Comparison of ENCODE assay signal across 8 cellular contexts in genomic region chr20:23637282-23638221, GRCh38. TPM values are rescaled to one million over a fixed set of nuclear protein-coding genes. Genes with fewer than 3 reads are reported as not detected.
DNase-seq lines count a peak whose midpoint lies in the region; ATAC-seq, FAIRE-seq and TF ChIP-seq lines count a peak whose summit lies in the region.

Gene CST3 (minus strand): TSS chr20:23637955. CDS start chr20:23637862, 93 bp downstream.

- peak; percentile 75 for DNase-seq in D721Med (ENCODE audit: insufficient read length, low spot score)
- DNase-seq in NCI-H82 (lab: John Stamatoyannopoulos, UW), result peak; percentile 96
- peak; percentile 89 to 92 (median 91) for DNase-seq in K562 (ENCODE audit: extremely low read depth in 1 of 4, low spot score in 3 of 4)
- DNase-seq in hippocampal formation (lab: John Stamatoyannopoulos, UW), result peak; percentile 63 to 67
- DNase-seq in prostate gland (ENCODE audit: low spot score), result peak; percentile 83
- no peak for DNase-seq in KG1 (lab: John Stamatoyannopoulos, UW)

- in situ Hi-C loops in K562 (cut with MboI), result no loop called here

- CTCF ChIA-PET in K562 (lab: Yijun Ruan, JAX; ENCODE audit: low intra/inter-chr PET ratio), result no interaction called here

- WGBS in K562 (ENCODE audit: insufficient coverage, low coverage, missing lambda C conversion rate), result 0% methylated on average over 22 of the region's 92 CpGs
- WGBS in prostate gland, result under 1% methylated on average over 92 of the region's 92 CpGs

- no peaks in the 10 kb centered on the region for H4K20me1 ChIP-seq in K562 (replicated peaks; ENCODE audit: control insufficient read depth, insufficient read depth, low read length)

- H3K9ac ChIP-seq in K562 (ENCODE audit: insufficient read depth in 1 of 2, low read depth in 2 of 2, low read length in 2 of 2), result peak within 1 kb of the TSS; percentile 87 to 94

- H3K9me3 ChIP-seq in K562 (replicated peaks; ENCODE audit: control insufficient read depth, insufficient read depth, low read depth, low read length), result no peaks in the 10 kb centered on the region
- H3K9me3 ChIP-seq in prostate gland, result no peaks in the 10 kb centered on the region

- TF ChIP-seq CTCF in D721Med (IDR thresholded peaks at IDR 0.05; ENCODE audit: insufficient read depth, missing control alignments) (no peak), K562 (IDR thresholded peaks at IDR 0.05 in 2 of 3, conservative IDR thresholded peaks at IDR 0.05 in 1 of 3; ENCODE audit: insufficient read depth in 2 of 3, low read depth in 1 of 3, low read length in 3 of 3) (no peak), prostate gland (IDR thresholded peaks at IDR 0.05) (no peak)

- intact Hi-C loops in K562 (cut with micrococcal nuclease) (no loop called here), prostate gland (cut with DNase I) (loop anchor here (10.0 kb wide), 2 partner anchors 213 to 1417 kb away; partner anchors contain the start of genes ACSS1 and NAPB)

- peaks cover 16% of the 10 kb centered on the region for H3K79me2 ChIP-seq in K562 (ENCODE audit: control insufficient read depth, insufficient read depth, low read length)

- FAIRE-seq in D721Med (lab: Jason Lieb, UNC) (no peak), K562 (lab: Jason Lieb, UNC) (peak; percentile 40)

- peaks cover 18% of the 10 kb centered on the region; the same call in 1 of the 3 replicates for H3K36me3 ChIP-seq in K562 (ENCODE audit: control insufficient read depth, insufficient read depth, low read length)
- H3K36me3 ChIP-seq in prostate gland, result no peaks in the 10 kb centered on the region

- no TSS peak for BruUV-seq in K562 (replicated peaks; lab: Mats Ljungman, UMichigan)

- peak within 1 kb of the TSS; percentile 75 for H3K4me2 ChIP-seq in K562 (ENCODE audit: insufficient read depth, low read length)

- no peak for TF ChIP-seq EP300 in K562 (IDR thresholded peaks at IDR 0.05; ENCODE audit: low read length)

- H3K9me1 ChIP-seq in K562 (ENCODE audit: control insufficient read depth, insufficient read depth, low read length), result no peaks in the 10 kb centered on the region

- peak; percentile 53 for ATAC-seq in GM19438 (IDR thresholded peaks at IDR 0.05; ENCODE audit: low read depth, unreplicated experiment)
- peak; percentile 68 for ATAC-seq in HG03571 (IDR thresholded peaks at IDR 0.05; ENCODE audit: unreplicated experiment)
- ATAC-seq in K562, result peak; percentile 93

- H3K27ac ChIP-seq in K562 (ENCODE audit: extremely low read depth, low read depth, low read length) (peak within 1 kb of the TSS; percentile 92), prostate gland (peak within 1 kb of the TSS; percentile 80 to 89)

- peak within 1 kb of the TSS; percentile 74 for H3K4me3 ChIP-seq in K562
- peak within 1 kb of the TSS; percentile 74 to 96 for H3K4me3 ChIP-seq in prostate gland

- H3K27me3 ChIP-seq in K562 (ENCODE audit: control insufficient read depth in 2 of 2, insufficient read depth in 2 of 2, low read length in 2 of 2) (no peaks in the 10 kb centered on the region), prostate gland (replicated peaks; ENCODE audit: insufficient read depth) (no peaks in the 10 kb centered on the region)

- POLR2A ChIA-PET in K562 (lab: Yijun Ruan, JAX), result interaction anchor here (0.6 to 2.7 kb wide), 7 partner anchors 9 to 243 kb away, joined by 3 to 11 read pairs (median 4); no protein-coding TSS in a partner anchor

- H3K4me1 ChIP-seq in K562 (replicated peaks in 1 of 2; ENCODE audit: control insufficient read depth in 2 of 2, insufficient read depth in 2 of 2, low read length in 2 of 2), result peaks cover 6 to 23% of the 10 kb centered on the region in 2 experiments; a peak in 4 of 5 replicates
- peaks cover 9% of the 10 kb centered on the region for H3K4me1 ChIP-seq in prostate gland (replicated peaks)

- TF ChIP-seq RAD21 in K562 (CRISPR knock-in tag; conservative IDR thresholded peaks at IDR 0.05 in 1 of 2, IDR thresholded peaks at IDR 0.05 in 1 of 2), result no peak

- peak within 1 kb of the TSS; percentile 84 for H2AFZ ChIP-seq in K562 (ENCODE audit: low read depth, low read length)

- TF ChIP-seq POLR2A in K562 (conservative IDR thresholded peaks at IDR 0.05) (peak; percentile 85), prostate gland (IDR thresholded peaks at IDR 0.05) (peak; percentile 75)

TF ChIP-seq in K562, 482 proteins besides CTCF, POLR2A, EP300 and RAD21 (continues in another document):
- TF ChIP-seq GABPA (tag; conservative IDR thresholded peaks at IDR 0.05; ENCODE audit: low read depth) (peak; percentile 78), CC2D1A (IDR thresholded peaks at IDR 0.05) (no peak), EGR1 (conservative IDR thresholded peaks at IDR 0.05) (peak; percentile 52), HINFP (tag; conservative IDR thresholded peaks at IDR 0.05; ENCODE audit: low read depth) (no peak), NCOA6 (IDR thresholded peaks at IDR 0.05) (0 out of 2 replicates have a peak, but pooled peaks have one; percentile 39), RB1 (IDR thresholded peaks at IDR 0.05; ENCODE audit: low read depth) (peak; percentile 30), AFF1 (IDR thresholded peaks at IDR 0.05; ENCODE audit: low read depth in 1 of 2, partially characterized antibody in 2 of 2) (no peak), ETV1 (tag; conservative IDR thresholded peaks at IDR 0.05; ENCODE audit: low read depth) (peak; percentile 73), ATF1 (CRISPR knock-in tag; IDR thresholded peaks at IDR 0.05) (peak; percentile 59), ATF1 (tag; IDR thresholded peaks at IDR 0.05) (peak; percentile 56)

RNA-seq across cellular contexts. Expression of gene CST3, which starts in this region (rescaled TPM):
- total RNA-seq in K562 (2011; cell fraction: chromatin; rRNA removed; ENCODE audit: low replicate concordance), result 9.8 and 40.0 TPM in 2 replicates
- total RNA-seq in K562 (2011; cell fraction: nucleolus; rRNA removed), result 96.9 and 115 TPM in 2 replicates
- 57.6 and 64.2 TPM in 2 replicates for total RNA-seq in K562 (2011; cell fraction: nucleoplasm; rRNA removed)
- 66.7 and 81.2 TPM in 2 replicates for total RNA-seq in K562 (2014; rRNA removed)
- 14.8 and 23.1 TPM in 2 replicates for total RNA-seq in K562 (2014; rRNA removed; fragmentation: Illumina TruSeq; extraction: Trizol)
- total RNA-seq in K562 (2015; rRNA removed; fragmentation: Illumina TruSeq; extraction: Trizol), result 42.9 and 48.5 TPM in 2 replicates
- 111 and 113 TPM in 2 replicates for total RNA-seq in K562 (2021)
- polyA plus RNA-seq in K562 (2011; rRNA removed), result 46.6 and 83.5 TPM in 2 replicates
- polyA plus RNA-seq in K562 (2011; cell fraction: cytosol; rRNA removed), result 110 and 262 TPM in 2 replicates
- polyA plus RNA-seq in K562 (2011; cell fraction: nucleus; rRNA removed), result 22.3 and 27.1 TPM in 2 replicates
- 114 and 177 TPM in 2 replicates for polyA plus RNA-seq in K562 (2012)
- polyA plus RNA-seq in K562 (2014; fragmentation: Illumina TruSeq; extraction: Trizol), result 52.1 and 55.2 TPM in 2 replicates
- 10 to 100 TPM in 1 of 2 experiments, 1 to 10 TPM in 1; 8.7 to 12.4 TPM for polyA plus RNA-seq in K562 (2014; fragmentation: Nextera tagmentation; extraction: Ambion mirVana)
- 103 and 110 TPM in 2 replicates for polyA plus RNA-seq in K562 (2014; rRNA removed)
- polyA minus RNA-seq in K562 (2011; rRNA and poly(A)+ RNA removed), result 20.5 and 29.9 TPM in 2 replicates
- 56.7 and 67.3 TPM in 2 replicates for polyA minus RNA-seq in K562 (2011; cell fraction: cytosol; rRNA and poly(A)+ RNA removed)
- polyA minus RNA-seq in K562 (2011; cell fraction: nucleus; rRNA and poly(A)+ RNA removed), result 11.2 and 12.6 TPM in 2 replicates
- total RNA-seq in prostate gland, result 1,000 to 10,000 TPM; 1,170 to 3,384 TPM

Comparison
In these comparisons a context has a peak if more than half of its experiments do, and no peak if none do; other contexts are left out.
1. RNA of gene CST3 (total RNA-seq): 1,170 to 3,384 TPM in prostate gland; 9.8 to 115 TPM in K562; every median in the first group is over 10 times any median in the second.
2. Peak in every context shown above with its lines, with median percentiles within 50 percentile points of each other: ATAC-seq.